ENCODE assay signal across 8 cellular contexts in genomic region chr20:2873010-2873746, GRCh38. TPM values are rescaled to one million over a fixed set of nuclear protein-coding genes. Genes with fewer than 3 reads are reported as not detected.
DNase-seq lines count a peak whose midpoint lies in the region; ATAC-seq, FAIRE-seq and TF ChIP-seq lines count a peak whose summit lies in the region.

Gene PTPRA (plus strand): TSS chr20:2873481. CDS start chr20:2964278, 90,797 bp downstream.

- H3K36me3 ChIP-seq in right atrium auricular region = no peaks in the 10 kb centered on the region

- peak; percentile 84 for DNase-seq in NCI-H1694 treated with DMSO at 0.1 percent for 48 hours (lab: John Stamatoyannopoulos, UW)
- DNase-seq in T-helper 2 cell = peak; percentile 75 to 96 (median 87)
- peak; percentile 93 for DNase-seq in right atrium auricular region (ENCODE audit: low spot score)
- peak; percentile 74 for DNase-seq in pulmonary artery endothelial cell (ENCODE audit: low read depth, low spot score)
- peak; percentile 98 for DNase-seq in urothelium cell line (ENCODE audit: low spot score)

- ATAC-seq in GM18499 (IDR thresholded peaks at IDR 0.05; ENCODE audit: insufficient read depth, unreplicated experiment) (peak; percentile 72), HG02885 (IDR thresholded peaks at IDR 0.05; ENCODE audit: poor library complexity, unreplicated experiment) (peak; percentile 94)

- no peak for TF ChIP-seq CTCF in right atrium auricular region (IDR thresholded peaks at IDR 0.05)

- no peaks in the 10 kb centered on the region for H3K27me3 ChIP-seq in right atrium auricular region

- peak; percentile 55 for FAIRE-seq in urothelium cell line (lab: Jason Lieb, UNC)

- no peaks in the 10 kb centered on the region for H3K9me3 ChIP-seq in right atrium auricular region

- H3K27ac ChIP-seq in angular gyrus (ENCODE audit: low read depth, low read length) (peak within 1 kb of the TSS; percentile 88), right atrium auricular region (peak within 1 kb of the TSS; percentile 70 to 82)

- peak within 1 kb of the TSS; percentile 92 to 98 for H3K4me3 ChIP-seq in right atrium auricular region

- H3K4me1 ChIP-seq in right atrium auricular region = peaks cover 0 to 50% of the 10 kb centered on the region in 2 donors

RNA-seq across cellular contexts. Expression of gene PTPRA, which starts in this region (rescaled TPM):
- total RNA-seq in right atrium auricular region (10 to 100 TPM; 32.8 to 46.0 TPM), pulmonary artery endothelial cell (27.5 and 29.1 TPM in 2 replicates)

Comparison
In these comparisons a context has a peak if more than half of its experiments do, and no peak if none do; other contexts are left out.
1. Peak in every context shown above with its lines: DNase-seq, ATAC-seq, H3K4me3 ChIP-seq and H3K27ac ChIP-seq.